In the genomic region with DNA sequence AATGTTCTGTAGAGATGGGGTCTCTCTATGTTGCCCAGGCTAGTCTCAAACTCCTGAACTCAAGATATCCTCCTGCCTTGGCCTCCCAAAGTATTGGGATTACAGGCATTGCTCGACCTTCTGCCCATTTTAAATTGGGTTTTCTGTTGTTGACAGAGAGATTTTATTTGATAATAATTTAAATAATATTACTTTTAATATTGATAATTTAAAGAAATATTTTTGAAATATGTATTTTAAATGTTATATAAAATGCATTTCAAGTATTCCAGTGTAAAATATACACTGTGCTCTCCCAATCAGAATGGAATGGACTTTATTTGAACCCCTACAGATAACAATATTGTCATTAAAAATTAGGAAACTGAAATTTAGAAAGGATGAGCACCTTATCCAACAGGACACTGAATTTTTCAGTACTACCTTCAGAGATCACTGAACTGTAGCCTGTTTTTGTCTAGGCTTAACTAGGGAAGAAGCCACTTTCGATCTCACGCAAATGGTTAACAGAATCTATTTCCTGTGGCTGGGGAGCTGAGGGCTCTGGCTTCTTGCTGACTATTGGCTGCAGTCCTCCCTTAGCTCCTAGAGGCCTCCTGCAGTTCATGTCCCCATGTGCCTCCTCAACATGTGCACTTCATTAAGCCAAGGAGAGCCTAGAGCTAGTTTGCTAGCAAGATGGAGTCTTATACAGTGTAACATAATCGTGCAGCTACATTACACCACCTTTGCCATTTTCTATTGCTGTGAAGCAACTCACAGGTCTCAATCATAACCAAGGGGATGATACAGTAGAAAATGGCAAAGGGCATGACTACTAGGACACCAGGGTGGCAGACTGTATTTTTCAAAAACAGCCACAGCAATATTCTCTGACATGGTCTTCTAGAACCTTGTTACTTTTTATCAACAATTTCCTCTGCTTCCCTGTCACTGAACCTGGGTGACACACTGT, we compare ENCODE assay signal across 10 cellular contexts.
DNase-seq lines count a peak whose midpoint lies in the region; ATAC-seq and TF ChIP-seq lines count a peak whose summit lies in the region.
"Had no signal": no experiment of that assay in that cellular context is flagged by ENCODE, and none has a peak within 500 bp of the region (broad histone marks: within the 10 kb centered on the region; RNA-seq: fewer than 3 reads in every experiment).

No MANE protein-coding gene starts in this region.

- H3K27me3 ChIP-seq in mammary epithelial cell (ENCODE audit: insufficient read depth, low read length) = no peaks in the 10 kb centered on the region
- H3K27me3 ChIP-seq in right atrium auricular region = no peaks in the 10 kb centered on the region
- H3K27me3 ChIP-seq: BLaER1 had no signal

- no peak overlapping the region for H3K4me2 ChIP-seq in mammary epithelial cell (ENCODE audit: insufficient read depth, low read depth, low read length)
- H3K4me2 ChIP-seq: BLaER1 had no signal

- H4K20me1 ChIP-seq in mammary epithelial cell (ENCODE audit: insufficient read depth, low read length) = no peaks in the 10 kb centered on the region
- H4K20me1 ChIP-seq: BLaER1 had no signal

- H3K27ac ChIP-seq in mammary epithelial cell (ENCODE audit: insufficient read depth, low read depth, low read length) (no peak overlapping the region), right atrium auricular region (no peak overlapping the region)
- H3K27ac ChIP-seq: BLaER1 had no signal

- no peak for TF ChIP-seq CTCF in MCF 10A (IDR thresholded peaks at IDR 0.05; ENCODE audit: unreplicated experiment)
- no peak for TF ChIP-seq CTCF in mammary epithelial cell (conservative IDR thresholded peaks at IDR 0.05 in 1 of 2, IDR thresholded peaks at IDR 0.05 in 1 of 2; ENCODE audit: extremely low read depth in 1 of 2, insufficient read depth in 1 of 2, low read depth in 1 of 2, low read length in 2 of 2)
- no peak for TF ChIP-seq CTCF in activated B cell treated with CpG ODN at 0.5 μM for 24 hours (IDR thresholded peaks at IDR 0.05)
- TF ChIP-seq CTCF in right atrium auricular region (IDR thresholded peaks at IDR 0.05) = no peak
- TF ChIP-seq CTCF in mesothelial cell of epicardium (IDR thresholded peaks at IDR 0.05; ENCODE audit: unreplicated experiment) = no peak

- in situ Hi-C loops in mammary epithelial cell (cut with MboI; ENCODE audit: low sequenced_read_pairs in 2 of 2) = no loop called here

- dilution Hi-C loops in mammary epithelial cell (cut with HindIII; ENCODE audit: low sequenced_read_pairs) = no loop called here

- H3K36me3 ChIP-seq in mammary epithelial cell (ENCODE audit: insufficient read depth, low read length) (no peaks in the 10 kb centered on the region), right atrium auricular region (no peaks in the 10 kb centered on the region)

- H2AFZ ChIP-seq in mammary epithelial cell (ENCODE audit: low read depth, low read length) = no peak overlapping the region

- H3K9me3 Mint-ChIP-seq in MCF 10A (ENCODE audit: unreplicated experiment) = peaks cover 7% of the 10 kb centered on the region
- H3K9me3 Mint-ChIP-seq in activated B cell treated with CpG ODN at 0.5 μM for 24 hours = peaks cover 2% of the 10 kb centered on the region
- H3K9me3 Mint-ChIP-seq in mesothelial cell of epicardium = peaks cover 17% of the 10 kb centered on the region

- H3K4me1 ChIP-seq in mammary epithelial cell (ENCODE audit: insufficient read depth, low read length) = no peaks in the 10 kb centered on the region
- no peaks in the 10 kb centered on the region for H3K4me1 ChIP-seq in right atrium auricular region

- 99% methylated on average over 4 of the region's 4 CpGs for WGBS in mammary epithelial cell (ENCODE audit: low coverage, missing lambda C conversion rate)

- CTCF ChIA-PET in MCF 10A (lab: Yijun Ruan, JAX) = interaction anchor here (0.7 to 0.9 kb wide), 4 partner anchors 8 to 165 kb away, joined by 3 to 4 read pairs (median 3); no protein-coding TSS in a partner anchor
- CTCF ChIA-PET in mammary epithelial cell (lab: Charles Lee; ENCODE audit: low non-redundant PET) = no interaction called here
- CTCF ChIA-PET in activated B cell treated with CpG ODN at 0.5 μM for 24 hours (lab: Charles Lee) = interaction anchor here (1.0 to 1.1 kb wide), 2 partner anchors 9 to 303 kb away, joined by 3 read pairs; no protein-coding TSS in a partner anchor

- BruUV-seq in MCF 10A (replicated peaks; lab: Mats Ljungman, UMichigan) = no TSS peak
- no TSS peak for BruUV-seq in mammary epithelial cell (replicated peaks; lab: Mats Ljungman, UMichigan)

- H3K9me3 ChIP-seq in mammary epithelial cell (replicated peaks; ENCODE audit: insufficient read depth, low read length) (no peaks in the 10 kb centered on the region), right atrium auricular region (no peaks in the 10 kb centered on the region)
- H3K9me3 ChIP-seq: BLaER1 had no signal

- no peaks in the 10 kb centered on the region for H3K27me3 Mint-ChIP-seq in MCF 10A (ENCODE audit: insufficient read depth, unreplicated experiment)
- H3K27me3 Mint-ChIP-seq in activated B cell treated with CpG ODN at 0.5 μM for 24 hours = no peaks in the 10 kb centered on the region
- H3K27me3 Mint-ChIP-seq in mesothelial cell of epicardium (ENCODE audit: low read depth) = no peaks in the 10 kb centered on the region

- DNase-seq in MCF 10A (ENCODE audit: unreplicated experiment) (no peak), mammary epithelial cell (no peak), activated B cell treated with CpG ODN at 0.5 μM for 24 hours (no peak), right atrium auricular region (ENCODE audit: low spot score) (no peak), mesothelial cell of epicardium (ENCODE audit: low spot score in 2 of 2, unreplicated experiment in 2 of 2) (no peak)
- DNase-seq in stimulated activated naive CD8-positive, alpha-beta T cell treated with anti-CD3 and anti-CD28 coated beads, Interleukin-15, Interleukin-2, amounts not matched to agents 100 U/mL and 50 U/mL, for 24 hours = peak; percentile 31
- no peak for DNase-seq in activated CD8-positive, alpha-beta memory T cell treated with anti-CD3 and anti-CD28 coated beads, Interleukin-2, amount 50 U/mL, for 4 hours
- DNase-seq: NCI-H226 had no signal

- peak overlapping the region; percentile 43 for H3K27ac Mint-ChIP-seq in MCF 10A (ENCODE audit: low read depth, unreplicated experiment)
- H3K27ac Mint-ChIP-seq in activated B cell treated with CpG ODN at 0.5 μM for 24 hours = peak overlapping the region; percentile 78
- no peak overlapping the region for H3K27ac Mint-ChIP-seq in mesothelial cell of epicardium

- no peak overlapping the region for H3K4me3 Mint-ChIP-seq in MCF 10A (ENCODE audit: unreplicated experiment)
- H3K4me3 Mint-ChIP-seq in activated B cell treated with CpG ODN at 0.5 μM for 24 hours = no peak overlapping the region
- H3K4me3 Mint-ChIP-seq in mesothelial cell of epicardium = no peak overlapping the region

- ATAC-seq in HG02943 (IDR thresholded peaks at IDR 0.05; ENCODE audit: low read depth, unreplicated experiment) (peak; percentile 74), activated B cell treated with CpG ODN at 0.5 μM for 24 hours (ENCODE audit: low read depth) (peak; percentile 29)
- ATAC-seq in stimulated activated naive CD8-positive, alpha-beta T cell treated with anti-CD3 and anti-CD28 coated beads, Interleukin-15, Interleukin-2, amounts not matched to agents 100 U/mL and 50 U/mL, for 24 hours = peak; percentile 82

- H3K4me1 Mint-ChIP-seq in MCF 10A (ENCODE audit: insufficient read depth, unreplicated experiment) (peaks cover 5% of the 10 kb centered on the region), activated B cell treated with CpG ODN at 0.5 μM for 24 hours (peaks cover 36% of the 10 kb centered on the region), mesothelial cell of epicardium (peaks cover 2% of the 10 kb centered on the region)

- no peaks in the 10 kb centered on the region for H3K79me2 ChIP-seq in mammary epithelial cell (ENCODE audit: insufficient read depth, low read length)

- POLR2A ChIA-PET in MCF 10A (lab: Yijun Ruan, JAX) (interaction anchor here (1.0 to 1.2 kb wide), 4 partner anchors 18 to 242 kb away, joined by 3 to 4 read pairs (median 3); no protein-coding TSS in a partner anchor), activated B cell treated with CpG ODN at 0.5 μM for 24 hours (lab: Charles Lee) (interaction anchor here (0.7 to 1.3 kb wide), 5 partner anchors 9 to 151 kb away, joined by 3 to 5 read pairs (median 4); no protein-coding TSS in a partner anchor)

- no peak overlapping the region for H3K4me3 ChIP-seq in mammary epithelial cell (replicated peaks in 1 of 3; ENCODE audit: insufficient read depth in 1 of 3, low read depth in 2 of 3, low read length in 3 of 3)
- H3K4me3 ChIP-seq in right atrium auricular region = no peak overlapping the region
- H3K4me3 ChIP-seq: BLaER1 had no signal

- no peak overlapping the region for H3K9ac ChIP-seq in mammary epithelial cell (ENCODE audit: insufficient read depth, low read length)
- H3K9ac ChIP-seq: BLaER1 had no signal

- H3K36me3 Mint-ChIP-seq in MCF 10A (ENCODE audit: insufficient read depth, unreplicated experiment) = peaks cover 38% of the 10 kb centered on the region
- peaks cover 20% of the 10 kb centered on the region for H3K36me3 Mint-ChIP-seq in activated B cell treated with CpG ODN at 0.5 μM for 24 hours (ENCODE audit: low read depth)
- H3K36me3 Mint-ChIP-seq in mesothelial cell of epicardium = peaks cover 20% of the 10 kb centered on the region

- intact Hi-C loops in MCF 10A (cut with micrococcal nuclease) (no loop called here), mammary epithelial cell (cut with micrococcal nuclease) (loop anchor here (10.0 kb wide), 1 partner anchor 1519 kb away; no protein-coding TSS in a partner anchor), activated B cell treated with CpG ODN at 0.5 μM for 24 hours (cut with micrococcal nuclease) (no loop called here)

Comparison
In these comparisons a context has a peak if more than half of its experiments do, and no peak if none do; other contexts are left out.
1. ATAC-seq: peak in every context shown above with its lines; median percentile 82 in stimulated activated naive CD8-positive, alpha-beta T cell treated with anti-CD3 and anti-CD28 coated beads, Interleukin-15, Interleukin-2, amounts not matched to agents 100 U/mL and 50 U/mL, for 24 hours; 74 in HG02943; 29 in activated B cell treated with CpG ODN at 0.5 μM for 24 hours.